ENCODE assay signal across 25 cellular contexts in the genomic region with DNA sequence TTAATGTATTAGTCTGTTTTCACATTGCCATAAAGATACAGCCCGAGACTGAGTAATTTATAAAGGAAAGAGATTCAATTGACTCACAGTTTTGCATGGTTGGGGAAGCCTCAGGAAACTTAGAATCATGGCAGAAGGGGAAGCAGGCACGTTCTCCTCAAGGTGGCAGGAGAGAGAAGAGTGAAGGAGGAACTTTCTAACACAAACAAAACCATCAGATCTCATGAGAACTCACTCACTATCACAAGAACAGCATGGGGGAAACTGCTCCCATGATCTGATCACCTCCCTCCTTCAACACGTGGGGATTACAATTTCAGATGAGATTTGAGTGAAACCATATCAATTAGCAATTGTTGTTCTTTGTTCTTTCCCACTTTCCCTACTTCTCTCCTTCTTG.
DNase-seq lines count a peak whose midpoint lies in the region; ATAC-seq and TF ChIP-seq lines count a peak whose summit lies in the region.
"Had no signal": no experiment of that assay in that cellular context is flagged by ENCODE, and none has a peak within 500 bp of the region (broad histone marks: within the 10 kb centered on the region; RNA-seq: fewer than 3 reads in every experiment).

No MANE protein-coding gene starts in this region.

- H3K4me1 ChIP-seq in Loucy (ENCODE audit: insufficient read depth, low read length, poor library complexity, severe bottlenecking) (no peaks in the 10 kb centered on the region), hepatocyte (ENCODE audit: insufficient read depth) (no peaks in the 10 kb centered on the region), esophagus squamous epithelium (no peaks in the 10 kb centered on the region)
- H3K4me1 ChIP-seq: testis, vagina had no signal

- no peak overlapping the region for H3K4me3 ChIP-seq in Loucy (ENCODE audit: low read length, poor library complexity, severe bottlenecking)
- H3K4me3 ChIP-seq in kidney epithelial cell (ENCODE audit: low read depth, low read length): no peak overlapping the region
- H3K4me3 ChIP-seq in hepatocyte: no peak overlapping the region
- no peak overlapping the region for H3K4me3 ChIP-seq in esophagus squamous epithelium
- H3K4me3 ChIP-seq: body of pancreas, smooth muscle cell, testis, vagina had no signal

- H3K4me3 Mint-ChIP-seq in activated T-cell treated with anti-CD3 and anti-CD28 coated beads, Interleukin-2, amount 50 U/mL, for 4 hours: no peak overlapping the region
- H3K4me3 Mint-ChIP-seq: activated naive CD8-positive, alpha-beta T cell treated with anti-CD3 and anti-CD28 coated beads, Interleukin-2, amount 50 U/mL, for 24 hours; CD4-positive, alpha-beta memory T cell; stimulated activated naive B cell treated with anti-CD40 and anti-IgM and Interleukin-4, amounts not matched to agents 10 μg/mL and 1 μg/mL and 100 μg/mL, for 72 hours had no signal

- no peaks in the 10 kb centered on the region for H4K20me1 ChIP-seq in Loucy (ENCODE audit: insufficient read depth, low read length, poor library complexity, severe bottlenecking)
- no peaks in the 10 kb centered on the region for H4K20me1 ChIP-seq in hepatocyte (ENCODE audit: insufficient read depth, poor library complexity, severe bottlenecking)

- no peak for TF ChIP-seq POLR2A in esophagus squamous epithelium (IDR thresholded peaks at IDR 0.05)

- intact Hi-C loops in esophagus squamous epithelium (cut with DNase I): no loop called here

- H3K36me3 ChIP-seq in Loucy (ENCODE audit: insufficient read depth, low read length) (no peaks in the 10 kb centered on the region), kidney epithelial cell (ENCODE audit: control insufficient read depth, insufficient read depth, low read length) (no peaks in the 10 kb centered on the region), hepatocyte (replicated peaks; ENCODE audit: insufficient read depth, low read depth) (no peaks in the 10 kb centered on the region), esophagus squamous epithelium (no peaks in the 10 kb centered on the region)
- H3K36me3 ChIP-seq: vagina had no signal

- no peak overlapping the region for H3K9ac ChIP-seq in Loucy (ENCODE audit: low read depth, low read length, poor library complexity, severe bottlenecking)

- H3K36me3 Mint-ChIP-seq in activated T-cell treated with anti-CD3 and anti-CD28 coated beads, Interleukin-2, amount 50 U/mL, for 4 hours (ENCODE audit: insufficient read depth): no peaks in the 10 kb centered on the region
- H3K36me3 Mint-ChIP-seq: CD4-positive, alpha-beta memory T cell; stimulated activated naive B cell treated with anti-CD40 and anti-IgM and Interleukin-4, amounts not matched to agents 10 μg/mL and 1 μg/mL and 100 μg/mL, for 72 hours had no signal

- 30% methylated on average over 3 of the region's 3 CpGs for WGBS in hepatocyte (ENCODE audit: low lambda C conversion rate, missing lambda C conversion rate)
- WGBS in esophagus squamous epithelium, 2 donors: 64% methylated on average over 3 of the region's 3 CpGs

- H2AFZ ChIP-seq in Loucy (ENCODE audit: low read length): no peak overlapping the region
- H2AFZ ChIP-seq in hepatocyte: no peak overlapping the region

- H3K27ac ChIP-seq in VCaP: no peak overlapping the region
- H3K27ac ChIP-seq in hepatocyte: no peak overlapping the region
- no peak overlapping the region for H3K27ac ChIP-seq in esophagus squamous epithelium
- H3K27ac ChIP-seq: body of pancreas, HL-60, testis, vagina had no signal

- no peaks in the 10 kb centered on the region for H3K79me2 ChIP-seq in Loucy (ENCODE audit: insufficient read depth, low read length)
- H3K79me2 ChIP-seq in hepatocyte: no peaks in the 10 kb centered on the region

- ATAC-seq in activated T-cell treated with anti-CD3 and anti-CD28 coated beads, Interleukin-2, amount 50 U/mL, for 4 hours: no peak
- ATAC-seq: activated naive CD8-positive, alpha-beta T cell treated with anti-CD3 and anti-CD28 coated beads, Interleukin-2, amount 50 U/mL, for 24 hours; body of pancreas; stimulated activated naive B cell treated with anti-CD40 and anti-IgM and Interleukin-4, amounts not matched to agents 10 μg/mL and 1 μg/mL and 100 μg/mL, for 72 hours had no signal

- peaks cover 6% of the 10 kb centered on the region for H3K9me3 Mint-ChIP-seq in activated T-cell treated with anti-CD3 and anti-CD28 coated beads, Interleukin-2, amount 50 U/mL, for 4 hours
- H3K9me3 Mint-ChIP-seq: activated naive CD8-positive, alpha-beta T cell treated with anti-CD3 and anti-CD28 coated beads, Interleukin-2, amount 50 U/mL, for 24 hours; stimulated activated naive B cell treated with anti-CD40 and anti-IgM and Interleukin-4, amounts not matched to agents 10 μg/mL and 1 μg/mL and 100 μg/mL, for 72 hours had no signal

- H3K9me3 ChIP-seq in Loucy (ENCODE audit: insufficient read depth, low read depth, low read length) (no peaks in the 10 kb centered on the region), hepatocyte (ENCODE audit: low read depth) (no peaks in the 10 kb centered on the region), esophagus squamous epithelium (no peaks in the 10 kb centered on the region)
- H3K9me3 ChIP-seq: body of pancreas, testis, vagina had no signal

- no peaks in the 10 kb centered on the region for H3F3A ChIP-seq in Loucy (ENCODE audit: low read depth)

- no peaks in the 10 kb centered on the region for H3K27me3 Mint-ChIP-seq in activated T-cell treated with anti-CD3 and anti-CD28 coated beads, Interleukin-2, amount 50 U/mL, for 4 hours (ENCODE audit: low read depth)
- H3K27me3 Mint-ChIP-seq: activated naive CD8-positive, alpha-beta T cell treated with anti-CD3 and anti-CD28 coated beads, Interleukin-2, amount 50 U/mL, for 24 hours; CD4-positive, alpha-beta memory T cell; stimulated activated naive B cell treated with anti-CD40 and anti-IgM and Interleukin-4, amounts not matched to agents 10 μg/mL and 1 μg/mL and 100 μg/mL, for 72 hours had no signal

- TF ChIP-seq CTCF in Loucy (conservative IDR thresholded peaks at IDR 0.05; ENCODE audit: low read length) (peak; percentile 28; the same call in 1 of the 2 replicates), VCaP (conservative IDR thresholded peaks at IDR 0.05) (peak; percentile 42), kidney epithelial cell (IDR thresholded peaks at IDR 0.05; ENCODE audit: insufficient read depth, low read length, poor library complexity, severe bottlenecking) (peak; percentile 14), hepatocyte (IDR thresholded peaks at IDR 0.05; ENCODE audit: poor library complexity) (no peak), esophagus squamous epithelium (IDR thresholded peaks at IDR 0.05) (no peak)

- DNase-seq in GDM1 (lab: John Stamatoyannopoulos, UW): peak; percentile 25
- no peak for DNase-seq in kidney epithelial cell (ENCODE audit: low read depth)
- DNase-seq in hepatocyte (ENCODE audit: low spot score): no peak
- no peak for DNase-seq in activated T-cell treated with anti-CD3 and anti-CD28 coated beads, Interleukin-2, amount 50 U/mL, for 4 hours
- no peak for DNase-seq in esophagus squamous epithelium (lab: John Stamatoyannopoulos, UW)
- DNase-seq: activated effector memory CD4-positive, alpha-beta T cell treated with anti-CD3 and anti-CD28 coated beads, Interleukin-2, amount 50 U/mL, for 16 hours; activated naive CD8-positive, alpha-beta T cell treated with anti-CD3 and anti-CD28 coated beads, Interleukin-2, amount 50 U/mL, for 24 hours; body of pancreas; CD4-positive, alpha-beta memory T cell; DMS153; effector memory CD4-positive, alpha-beta T cell; kidney glomerular epithelial cell; mammary epithelial cell; NCI-H1436; NCI-H2107; NCI-H510A; NK-92 treated with Interleukin-12 subunit alpha and Interleukin-12 subunit beta, amount 100 ng/mL, for 24 hours; stimulated activated CD4-positive, alpha-beta T cell treated with anti-CD3 and anti-CD28 coated beads, Interleukin-2, amount 100 ng/mL, for 48 hours; stimulated activated naive B cell treated with anti-CD40 and anti-IgM and Interleukin-4, amounts not matched to agents 10 μg/mL and 1 μg/mL and 100 μg/mL, for 72 hours; testis had no signal

- H3K9me2 ChIP-seq in Loucy (replicated peaks; ENCODE audit: low read depth, low read length) (no peaks in the 10 kb centered on the region), hepatocyte (replicated peaks; ENCODE audit: insufficient read depth) (no peaks in the 10 kb centered on the region)

- H3K4me1 Mint-ChIP-seq in activated T-cell treated with anti-CD3 and anti-CD28 coated beads, Interleukin-2, amount 50 U/mL, for 4 hours (ENCODE audit: low read depth): no peaks in the 10 kb centered on the region
- H3K4me1 Mint-ChIP-seq: activated naive CD8-positive, alpha-beta T cell treated with anti-CD3 and anti-CD28 coated beads, Interleukin-2, amount 50 U/mL, for 24 hours; CD4-positive, alpha-beta memory T cell had no signal

- no peak overlapping the region for H3K4me2 ChIP-seq in Loucy (ENCODE audit: low read depth, low read length, poor library complexity, severe bottlenecking)
- no peak overlapping the region for H3K4me2 ChIP-seq in hepatocyte
- H3K4me2 ChIP-seq: smooth muscle cell had no signal

- no peaks in the 10 kb centered on the region for H3K27me3 ChIP-seq in Loucy (ENCODE audit: insufficient read depth, low read length, poor library complexity, severe bottlenecking)
- no peaks in the 10 kb centered on the region for H3K27me3 ChIP-seq in kidney epithelial cell (ENCODE audit: control insufficient read depth, insufficient read depth, low read length)
- no peaks in the 10 kb centered on the region for H3K27me3 ChIP-seq in hepatocyte
- H3K27me3 ChIP-seq in esophagus squamous epithelium: no peaks in the 10 kb centered on the region
- H3K27me3 ChIP-seq: body of pancreas, testis, vagina had no signal

Comparison
In these comparisons a context has a peak if more than half of its experiments do, and no peak if none do; other contexts are left out.
1. CTCF ChIP-seq: peak in Loucy (single experiment), VCaP (single experiment) and kidney epithelial cell (single experiment); none in hepatocyte (single experiment) and esophagus squamous epithelium (0 of 6).